Comparison of ENCODE assay signal across 1 cellular context in the genomic region with DNA sequence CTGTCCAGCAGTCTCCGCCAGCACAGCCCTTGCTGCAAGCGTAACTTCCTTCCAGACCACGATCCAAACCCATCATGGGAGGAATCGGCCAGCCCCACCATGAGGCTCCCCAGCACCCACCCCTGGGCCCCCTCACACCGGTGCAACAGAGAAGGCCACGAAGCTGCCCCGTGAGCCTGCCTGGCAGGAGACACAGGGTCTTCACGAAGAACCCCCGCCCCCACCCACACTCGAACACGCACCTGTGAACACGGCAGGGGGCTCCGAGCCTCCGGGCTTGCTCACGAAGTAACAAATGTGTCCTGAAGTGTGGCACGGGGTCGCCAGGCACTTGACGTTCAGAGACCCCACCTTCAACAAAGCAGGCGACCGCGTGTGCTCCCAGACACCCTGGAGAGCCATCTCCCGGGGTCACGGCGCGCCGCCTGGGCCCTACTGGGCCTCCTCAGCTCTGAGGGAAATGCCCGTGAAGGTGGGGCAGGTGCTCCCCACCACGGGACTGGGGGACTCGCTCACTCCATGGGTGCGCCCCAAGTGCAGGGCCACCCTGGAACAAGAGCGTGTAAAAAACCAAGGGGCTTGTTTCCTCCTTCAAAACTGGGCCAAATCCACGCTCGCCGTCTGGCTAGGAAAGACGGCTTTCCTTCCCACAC.
TF ChIP-seq lines count a peak whose summit lies in the region.

No MANE protein-coding gene starts in this region.

TF ChIP-seq in HepG2, 621 proteins besides CTCF, POLR2A, EP300 and RAD21:
- TF ChIP-seq ARHGAP35 (CRISPR knock-in tag; IDR thresholded peaks at IDR 0.05; ENCODE audit: borderline replicate concordance), result no peak
- peak; percentile 30; the same call in 1 of the 2 replicates for TF ChIP-seq RBFOX2 (IDR thresholded peaks at IDR 0.05; ENCODE audit: low read depth, low read length)
TF ChIP-seq in HepG2: peak in this region for 1.
